1 cellular context compared by ENCODE assay signal in the genomic region with DNA sequence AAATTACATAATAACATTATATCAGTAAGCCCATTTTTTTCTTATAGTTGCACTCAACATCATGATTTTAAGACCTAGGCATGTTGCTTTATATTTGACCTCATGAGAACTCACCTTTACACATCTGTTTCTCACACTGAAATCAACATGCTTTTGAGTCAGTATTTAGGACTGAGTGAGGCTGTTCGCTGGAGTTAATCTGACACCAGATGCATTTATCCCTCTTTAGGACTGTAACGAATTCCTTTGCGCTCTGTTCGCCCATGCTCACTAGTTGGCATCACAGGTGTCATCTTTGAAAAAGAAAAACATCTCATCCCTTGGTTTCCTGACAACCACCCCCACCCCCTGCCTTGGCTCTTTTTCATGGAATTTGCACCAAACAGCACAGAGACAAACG. TPM values are rescaled to one million over a fixed set of nuclear protein-coding genes. Genes with fewer than 3 reads are reported as not detected.
"Had no signal": no experiment of that assay in that cellular context is flagged by ENCODE, and none has a peak within 500 bp of the region (broad histone marks: within the 10 kb centered on the region; RNA-seq: fewer than 3 reads in every experiment).

No MANE protein-coding gene starts in this region.

RNA-seq across cellular contexts. Expression of a gene that starts 24.3 kb away (rescaled TPM):
- total RNA-seq: G401 had no signal
